8 cellular contexts compared by ENCODE assay signal in the genomic region with DNA sequence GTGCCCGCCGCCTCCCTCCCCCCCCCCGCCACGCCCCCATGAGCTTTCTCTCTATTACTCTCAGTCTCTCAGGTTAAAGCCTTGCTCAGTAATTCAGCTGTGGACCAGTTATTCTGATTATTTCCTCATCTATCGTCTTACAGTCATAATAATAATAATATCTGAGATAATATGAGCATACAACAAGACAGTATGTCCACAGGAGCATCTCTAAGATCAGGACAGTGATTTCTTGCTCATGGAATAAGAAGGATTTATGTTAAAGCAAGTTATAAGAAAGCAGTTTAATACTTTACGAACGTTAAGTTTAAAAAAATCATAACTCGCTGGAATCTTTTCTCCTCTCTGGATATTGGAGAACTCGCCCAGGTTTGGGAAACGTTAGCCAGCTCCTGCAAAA. TPM values are rescaled to one million over a fixed set of nuclear protein-coding genes. Genes with fewer than 3 reads are reported as not detected.
A peak's percentile ranks its signal among the peaks of the same experiment; 100 is the strongest.
DNase-seq lines count a peak whose midpoint lies in the region; ATAC-seq and TF ChIP-seq lines count a peak whose summit lies in the region.

No MANE protein-coding gene starts in this region.

- H2BK12ac ChIP-seq in neuronal stem cell (ENCODE audit: low read length): no peak overlapping the region

- H3K9ac ChIP-seq in neuronal stem cell (ENCODE audit: low read depth, low read length, poor library complexity): no peak overlapping the region

- no peak for DNase-seq in SJCRH30
- no peak for DNase-seq in neuronal stem cell (ENCODE audit: low spot score)
- DNase-seq in omental fat pad (ENCODE audit: low spot score): no peak

- H2BK120ac ChIP-seq in neuronal stem cell (ENCODE audit: low read depth, low read length): no peak overlapping the region

- 6 to 7% methylated on average over 10 of the region's 10 CpGs for WGBS in esophagus, 2 donors
- WGBS in neuronal stem cell (ENCODE audit: extremely low coverage in 2 of 2, insufficient read length in 2 of 2, insufficient replicate concordance in 1 of 2), 2 donors: no CpG with 5 or more reads among the region's 10 CpGs

- H4K91ac ChIP-seq in neuronal stem cell (ENCODE audit: low read depth, low read length, poor library complexity): no peak overlapping the region

- peak overlapping the region; percentile 27; the same call in 1 of the 2 replicates for H3K27ac ChIP-seq in C4-2B
- peak overlapping the region; percentile 98 for H3K27ac ChIP-seq in SJCRH30
- H3K27ac ChIP-seq in esophagus (ENCODE audit: low read depth in 2 of 2, low read length in 1 of 2): peak overlapping the region; percentile 88 to 89
- peak overlapping the region; percentile 72 for H3K27ac ChIP-seq in neuronal stem cell (replicated peaks; ENCODE audit: low read length)

- H3K23ac ChIP-seq in neuronal stem cell (ENCODE audit: low read depth, low read length, poor library complexity): no peak overlapping the region

- H3K27me3 ChIP-seq in SJCRH30 (no peaks in the 10 kb centered on the region), esophagus (ENCODE audit: control insufficient read depth in 1 of 2, insufficient read depth in 2 of 2, low read length in 2 of 2) (no peaks in the 10 kb centered on the region), neuronal stem cell (ENCODE audit: control insufficient read depth in 3 of 3, insufficient read depth in 3 of 3, low read depth in 1 of 3, low read length in 3 of 3) (no peaks in the 10 kb centered on the region)

- no peaks in the 10 kb centered on the region for H3K79me1 ChIP-seq in neuronal stem cell (ENCODE audit: low read depth, low read length)

- no peak overlapping the region for H4K8ac ChIP-seq in neuronal stem cell (ENCODE audit: low read depth, low read length)

- H3K14ac ChIP-seq in neuronal stem cell (ENCODE audit: low read length): no peak overlapping the region

- peak overlapping the region; percentile 89 for H2AFZ ChIP-seq in neuronal stem cell (ENCODE audit: low read length)

- peaks cover 73% of the 10 kb centered on the region for H3K4me1 ChIP-seq in SJCRH30
- peaks cover 10% of the 10 kb centered on the region in 2 donors for H3K4me1 ChIP-seq in esophagus (ENCODE audit: control insufficient read depth in 2 of 2, insufficient read depth in 2 of 2, low read length in 1 of 2)
- H3K4me1 ChIP-seq in neuronal stem cell (ENCODE audit: control insufficient read depth in 2 of 2, insufficient read depth in 1 of 2, low read depth in 1 of 2, low read length in 2 of 2): peaks cover 16 to 23% of the 10 kb centered on the region in 2 donors

- peak overlapping the region; percentile 58 for H3K4me2 ChIP-seq in neuronal stem cell (ENCODE audit: insufficient read depth, low read length, poor library complexity, severe bottlenecking)

- ATAC-seq in omental fat pad (ENCODE audit: low FRiP score): no peak
- no peak for ATAC-seq in HG02642 (IDR thresholded peaks at IDR 0.05; ENCODE audit: poor library complexity, unreplicated experiment)
- no peak for ATAC-seq in GM21360 (IDR thresholded peaks at IDR 0.05; ENCODE audit: unreplicated experiment)
- ATAC-seq in HG02885 (IDR thresholded peaks at IDR 0.05; ENCODE audit: poor library complexity, unreplicated experiment): no peak

- H3K9me3 ChIP-seq in SJCRH30 (replicated peaks): peaks cover 9% of the 10 kb centered on the region; the same call in 1 of the 2 replicates
- no peaks in the 10 kb centered on the region for H3K9me3 ChIP-seq in esophagus (ENCODE audit: control insufficient read depth in 2 of 2, insufficient read depth in 1 of 2, low read depth in 1 of 2, low read length in 1 of 2)
- H3K9me3 ChIP-seq in neuronal stem cell (replicated peaks in 1 of 2; ENCODE audit: control insufficient read depth in 2 of 2, insufficient read depth in 1 of 2, low read depth in 1 of 2, low read length in 2 of 2): peaks cover 0 to 5% of the 10 kb centered on the region in 2 donors

- H3K4me3 ChIP-seq in SJCRH30 (peak overlapping the region; percentile 58), esophagus (ENCODE audit: low read depth in 1 of 2, low read length in 2 of 2) (peak overlapping the region; percentile 30 to 32), neuronal stem cell (ENCODE audit: low read length in 2 of 2) (peak overlapping the region; percentile 41 to 61)

- no peak overlapping the region for H2AK5ac ChIP-seq in neuronal stem cell (ENCODE audit: low read depth, low read length)

- H3K4ac ChIP-seq in neuronal stem cell (ENCODE audit: low read length): no peak overlapping the region

- H3K36me3 ChIP-seq in SJCRH30 (peaks cover 3% of the 10 kb centered on the region; the same call in 1 of the 2 replicates), esophagus (ENCODE audit: control insufficient read depth in 2 of 2, insufficient read depth in 2 of 2, low read length in 1 of 2) (no peaks in the 10 kb centered on the region), neuronal stem cell (replicated peaks in 1 of 2; ENCODE audit: control insufficient read depth in 2 of 2, insufficient read depth in 2 of 2, low read length in 2 of 2) (no peaks in the 10 kb centered on the region)

- no peak overlapping the region for H2BK5ac ChIP-seq in neuronal stem cell (ENCODE audit: low read length)

- TF ChIP-seq CTCF in C4-2B (conservative IDR thresholded peaks at IDR 0.05): no peak
- TF ChIP-seq CTCF in omental fat pad (IDR thresholded peaks at IDR 0.05): no peak

- no peak overlapping the region for H2BK15ac ChIP-seq in neuronal stem cell (ENCODE audit: low read length)

- H3K18ac ChIP-seq in neuronal stem cell (ENCODE audit: low read length): peak overlapping the region; percentile 53

RNA-seq across cellular contexts. Expression of a gene that starts 0.7 kb away (rescaled TPM):
- total RNA-seq in SJCRH30 (2014; rRNA removed; shearing (Covaris generic)): 59.6 and 69.8 TPM in 2 replicates
- 10 to 100 TPM; 17.2 to 21.2 TPM for polyA plus RNA-seq in esophagus
- 1.4 TPM for polyA plus RNA-seq in neuronal stem cell (2013, experiment 1 of 2)
- polyA plus RNA-seq in neuronal stem cell (2013, experiment 2 of 2): 1.6 TPM
- 1,000 to 10,000 TPM in 1 of 4 donors, 100 to 1,000 TPM in 3; 135 to 1,380 (median 270) TPM for total RNA-seq in omental fat pad

Comparison
In these comparisons a context has a peak if more than half of its experiments do, and no peak if none do; other contexts are left out.
1. H3K27ac ChIP-seq: peak in every context shown above with its lines; median percentile 98 in SJCRH30; 88 in esophagus; 72 in neuronal stem cell; 27 in C4-2B.